8 cellular contexts compared by ENCODE assay signal in genomic region chr4:54961357-54961975, GRCh38.
A peak's percentile ranks its signal among the peaks of the same experiment; 100 is the strongest.
DNase-seq lines count a peak whose midpoint lies in the region; ATAC-seq and TF ChIP-seq lines count a peak whose summit lies in the region.

No MANE protein-coding gene starts in this region.

- H3K36me3 Mint-ChIP-seq in stimulated activated memory B cell treated with anti-CD40 and anti-IgM and Interleukin-4, amounts not matched to agents 10 μg/mL and 1 μg/mL and 100 μg/mL, for 72 hours, result no peaks in the 10 kb centered on the region

- H3K27me3 ChIP-seq in right cardiac atrium (ENCODE audit: control insufficient read depth, insufficient read depth), result no peaks in the 10 kb centered on the region
- H3K27me3 ChIP-seq in tibial artery, result no peaks in the 10 kb centered on the region
- H3K27me3 ChIP-seq in MG63, result no peaks in the 10 kb centered on the region

- peaks cover 9% of the 10 kb centered on the region for H3K27me3 Mint-ChIP-seq in stimulated activated memory B cell treated with anti-CD40 and anti-IgM and Interleukin-4, amounts not matched to agents 10 μg/mL and 1 μg/mL and 100 μg/mL, for 72 hours

- H3K4me3 Mint-ChIP-seq in stimulated activated memory B cell treated with anti-CD40 and anti-IgM and Interleukin-4, amounts not matched to agents 10 μg/mL and 1 μg/mL and 100 μg/mL, for 72 hours, result no peak overlapping the region

- TF ChIP-seq CTCF in GM10266 (IDR thresholded peaks at IDR 0.05; ENCODE audit: control insufficient read depth, insufficient read depth, low read depth, missing control alignments) (peak; percentile 45), WI38 (IDR thresholded peaks at IDR 0.05; ENCODE audit: low read depth, low read length) (peak; percentile 38), tibial artery (IDR thresholded peaks at IDR 0.05) (peak; percentile 54 to 62)

- ATAC-seq in right cardiac atrium, result peak; percentile 43 to 46
- no peak for ATAC-seq in stimulated activated memory B cell treated with anti-CD40 and anti-IgM and Interleukin-4, amounts not matched to agents 10 μg/mL and 1 μg/mL and 100 μg/mL, for 72 hours

- H3K4me1 Mint-ChIP-seq in stimulated activated memory B cell treated with anti-CD40 and anti-IgM and Interleukin-4, amounts not matched to agents 10 μg/mL and 1 μg/mL and 100 μg/mL, for 72 hours, result no peaks in the 10 kb centered on the region

- H3K27ac Mint-ChIP-seq in stimulated activated memory B cell treated with anti-CD40 and anti-IgM and Interleukin-4, amounts not matched to agents 10 μg/mL and 1 μg/mL and 100 μg/mL, for 72 hours, result no peak overlapping the region

- intact Hi-C loops in right cardiac atrium (cut with DNase I) (loop anchor here in 2 of 4 donors (5.0 to 10.0 kb wide), 2 partner anchors 637 to 639 kb away; no protein-coding TSS in a partner anchor), tibial artery (cut with DNase I; ENCODE audit: low total_unique reads) (loop anchor here (10.0 kb wide), 1 partner anchor 637 kb away; no protein-coding TSS in a partner anchor)

- H3K27ac ChIP-seq in right cardiac atrium (ENCODE audit: low read length) (no peak overlapping the region), tibial artery (no peak overlapping the region)

- no peaks in the 10 kb centered on the region for H3K9me3 Mint-ChIP-seq in stimulated activated memory B cell treated with anti-CD40 and anti-IgM and Interleukin-4, amounts not matched to agents 10 μg/mL and 1 μg/mL and 100 μg/mL, for 72 hours

- H3K4me3 ChIP-seq in WI38 (ENCODE audit: low read depth, low read length) (no peak overlapping the region), right cardiac atrium (ENCODE audit: low read length) (no peak overlapping the region), tibial artery (no peak overlapping the region), MG63 (no peak overlapping the region)

- H3K9me3 ChIP-seq in right cardiac atrium (ENCODE audit: control insufficient read depth, low read length) (no peaks in the 10 kb centered on the region), tibial artery (no peaks in the 10 kb centered on the region), MG63 (no peaks in the 10 kb centered on the region)

- DNase-seq in A172 (ENCODE audit: low spot score), result peak; percentile 46
- DNase-seq in GM10266 (ENCODE audit: extremely low spot score), result no peak
- DNase-seq in MV-4-11 (lab: John Stamatoyannopoulos, UW), result peak; percentile 30
- DNase-seq in right cardiac atrium, result no peak
- no peak for DNase-seq in tibial artery
- no peak for DNase-seq in MG63

- 11% methylated on average over 1 of the region's 1 CpG for WGBS in right cardiac atrium

- H3K4me1 ChIP-seq in right cardiac atrium (ENCODE audit: control insufficient read depth, insufficient read depth, low read length) (no peaks in the 10 kb centered on the region), tibial artery (no peaks in the 10 kb centered on the region)

- H3K36me3 ChIP-seq in tibial artery (no peaks in the 10 kb centered on the region), MG63 (no peaks in the 10 kb centered on the region)

Comparison
In these comparisons a context has a peak if more than half of its experiments do, and no peak if none do; other contexts are left out.
1. DNase-seq: peak in A172 (single experiment) and MV-4-11 (single experiment); none in GM10266 (single experiment), right cardiac atrium (0 of 3), tibial artery (0 of 2) and MG63 (single experiment).
2. Peak in every context shown above with its lines, with median percentiles within 50 percentile points of each other: CTCF ChIP-seq.